1 cellular context compared by ENCODE assay signal in the genomic region with DNA sequence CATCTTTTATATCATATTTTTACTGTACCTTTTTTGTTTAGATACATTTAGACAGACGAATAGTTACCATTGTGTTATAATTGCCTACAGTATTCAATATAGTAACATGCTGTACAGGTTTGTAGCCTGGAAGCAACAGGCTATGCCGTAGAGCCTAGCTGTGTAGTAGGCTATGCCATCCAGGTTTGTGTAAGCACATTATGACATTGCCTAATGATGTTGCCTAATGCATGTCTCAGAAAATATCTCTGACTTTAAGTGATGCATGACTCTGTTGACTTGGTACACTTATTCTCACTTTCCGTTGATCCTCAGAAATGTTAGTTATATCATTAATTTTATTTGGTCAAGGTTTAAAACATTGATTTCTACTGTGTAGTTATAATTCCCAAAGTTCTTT.
TF ChIP-seq lines count a peak whose summit lies in the region.

No MANE protein-coding gene starts in this region.

TF ChIP-seq in A549, 52 proteins besides CTCF, POLR2A, EP300 and RAD21 (continued from another document):
- TF ChIP-seq, protein P1, sequence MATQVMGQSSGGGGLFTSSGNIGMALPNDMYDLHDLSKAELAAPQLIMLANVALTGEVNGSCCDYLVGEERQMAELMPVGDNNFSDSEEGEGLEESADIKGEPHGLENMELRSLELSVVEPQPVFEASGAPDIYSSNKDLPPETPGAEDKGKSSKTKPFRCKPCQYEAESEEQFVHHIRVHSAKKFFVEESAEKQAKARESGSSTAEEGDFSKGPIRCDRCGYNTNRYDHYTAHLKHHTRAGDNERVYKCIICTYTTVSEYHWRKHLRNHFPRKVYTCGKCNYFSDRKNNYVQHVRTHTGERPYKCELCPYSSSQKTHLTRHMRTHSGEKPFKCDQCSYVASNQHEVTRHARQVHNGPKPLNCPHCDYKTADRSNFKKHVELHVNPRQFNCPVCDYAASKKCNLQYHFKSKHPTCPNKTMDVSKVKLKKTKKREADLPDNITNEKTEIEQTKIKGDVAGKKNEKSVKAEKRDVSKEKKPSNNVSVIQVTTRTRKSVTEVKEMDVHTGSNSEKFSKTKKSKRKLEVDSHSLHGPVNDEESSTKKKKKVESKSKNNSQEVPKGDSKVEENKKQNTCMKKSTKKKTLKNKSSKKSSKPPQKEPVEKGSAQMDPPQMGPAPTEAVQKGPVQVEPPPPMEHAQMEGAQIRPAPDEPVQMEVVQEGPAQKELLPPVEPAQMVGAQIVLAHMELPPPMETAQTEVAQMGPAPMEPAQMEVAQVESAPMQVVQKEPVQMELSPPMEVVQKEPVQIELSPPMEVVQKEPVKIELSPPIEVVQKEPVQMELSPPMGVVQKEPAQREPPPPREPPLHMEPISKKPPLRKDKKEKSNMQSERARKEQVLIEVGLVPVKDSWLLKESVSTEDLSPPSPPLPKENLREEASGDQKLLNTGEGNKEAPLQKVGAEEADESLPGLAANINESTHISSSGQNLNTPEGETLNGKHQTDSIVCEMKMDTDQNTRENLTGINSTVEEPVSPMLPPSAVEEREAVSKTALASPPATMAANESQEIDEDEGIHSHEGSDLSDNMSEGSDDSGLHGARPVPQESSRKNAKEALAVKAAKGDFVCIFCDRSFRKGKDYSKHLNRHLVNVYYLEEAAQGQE (IDR thresholded peaks at IDR 0.05), result no peak
- TF ChIP-seq, protein P2, sequence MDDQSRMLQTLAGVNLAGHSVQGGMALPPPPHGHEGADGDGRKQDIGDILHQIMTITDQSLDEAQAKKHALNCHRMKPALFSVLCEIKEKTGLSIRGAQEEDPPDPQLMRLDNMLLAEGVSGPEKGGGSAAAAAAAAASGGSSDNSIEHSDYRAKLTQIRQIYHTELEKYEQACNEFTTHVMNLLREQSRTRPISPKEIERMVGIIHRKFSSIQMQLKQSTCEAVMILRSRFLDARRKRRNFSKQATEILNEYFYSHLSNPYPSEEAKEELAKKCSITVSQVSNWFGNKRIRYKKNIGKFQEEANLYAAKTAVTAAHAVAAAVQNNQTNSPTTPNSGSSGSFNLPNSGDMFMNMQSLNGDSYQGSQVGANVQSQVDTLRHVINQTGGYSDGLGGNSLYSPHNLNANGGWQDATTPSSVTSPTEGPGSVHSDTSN (IDR thresholded peaks at IDR 0.05), result no peak
- TF ChIP-seq, protein P3, sequence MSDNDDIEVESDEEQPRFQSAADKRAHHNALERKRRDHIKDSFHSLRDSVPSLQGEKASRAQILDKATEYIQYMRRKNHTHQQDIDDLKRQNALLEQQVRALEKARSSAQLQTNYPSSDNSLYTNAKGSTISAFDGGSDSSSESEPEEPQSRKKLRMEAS (IDR thresholded peaks at IDR 0.05), result no peak
- no peak for TF ChIP-seq NPAS2 (CRISPR knock-in tag; IDR thresholded peaks at IDR 0.05; ENCODE audit: borderline replicate concordance)
- no peak for TF ChIP-seq NR3C1 (IDR thresholded peaks at IDR 0.05)
- TF ChIP-seq RNF2 (IDR thresholded peaks at IDR 0.05; ENCODE audit: borderline replicate concordance, low read depth), result no peak
- TF ChIP-seq, protein P4, sequence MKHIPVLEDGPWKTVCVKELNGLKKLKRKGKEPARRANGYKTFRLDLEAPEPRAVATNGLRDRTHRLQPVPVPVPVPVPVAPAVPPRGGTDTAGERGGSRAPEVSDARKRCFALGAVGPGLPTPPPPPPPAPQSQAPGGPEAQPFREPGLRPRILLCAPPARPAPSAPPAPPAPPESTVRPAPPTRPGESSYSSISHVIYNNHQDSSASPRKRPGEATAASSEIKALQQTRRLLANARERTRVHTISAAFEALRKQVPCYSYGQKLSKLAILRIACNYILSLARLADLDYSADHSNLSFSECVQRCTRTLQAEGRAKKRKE (CRISPR knock-in tag; IDR thresholded peaks at IDR 0.05; ENCODE audit: low read depth), result no peak
- no peak for TF ChIP-seq SREBF2 (IDR thresholded peaks at IDR 0.05)
- TF ChIP-seq RFX5 (IDR thresholded peaks at IDR 0.05), result no peak
- no peak for TF ChIP-seq HOXB13 (CRISPR knock-in tag; IDR thresholded peaks at IDR 0.05; ENCODE audit: low read depth)
- no peak for TF ChIP-seq HOXB5 (CRISPR knock-in tag; IDR thresholded peaks at IDR 0.05)
- TF ChIP-seq HDAC2 (IDR thresholded peaks at IDR 0.05), result no peak
- TF ChIP-seq, protein P5, sequence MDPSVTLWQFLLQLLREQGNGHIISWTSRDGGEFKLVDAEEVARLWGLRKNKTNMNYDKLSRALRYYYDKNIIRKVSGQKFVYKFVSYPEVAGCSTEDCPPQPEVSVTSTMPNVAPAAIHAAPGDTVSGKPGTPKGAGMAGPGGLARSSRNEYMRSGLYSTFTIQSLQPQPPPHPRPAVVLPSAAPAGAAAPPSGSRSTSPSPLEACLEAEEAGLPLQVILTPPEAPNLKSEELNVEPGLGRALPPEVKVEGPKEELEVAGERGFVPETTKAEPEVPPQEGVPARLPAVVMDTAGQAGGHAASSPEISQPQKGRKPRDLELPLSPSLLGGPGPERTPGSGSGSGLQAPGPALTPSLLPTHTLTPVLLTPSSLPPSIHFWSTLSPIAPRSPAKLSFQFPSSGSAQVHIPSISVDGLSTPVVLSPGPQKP (IDR thresholded peaks at IDR 0.05; ENCODE audit: low read depth, low read length), result no peak
- no peak for TF ChIP-seq JUN (IDR thresholded peaks at IDR 0.05)
- TF ChIP-seq GATA3 (IDR thresholded peaks at IDR 0.05; ENCODE audit: borderline replicate concordance), result no peak
- no peak for TF ChIP-seq KDM5A (IDR thresholded peaks at IDR 0.05)
